ENCODE assay signal across 8 cellular contexts in the genomic region with DNA sequence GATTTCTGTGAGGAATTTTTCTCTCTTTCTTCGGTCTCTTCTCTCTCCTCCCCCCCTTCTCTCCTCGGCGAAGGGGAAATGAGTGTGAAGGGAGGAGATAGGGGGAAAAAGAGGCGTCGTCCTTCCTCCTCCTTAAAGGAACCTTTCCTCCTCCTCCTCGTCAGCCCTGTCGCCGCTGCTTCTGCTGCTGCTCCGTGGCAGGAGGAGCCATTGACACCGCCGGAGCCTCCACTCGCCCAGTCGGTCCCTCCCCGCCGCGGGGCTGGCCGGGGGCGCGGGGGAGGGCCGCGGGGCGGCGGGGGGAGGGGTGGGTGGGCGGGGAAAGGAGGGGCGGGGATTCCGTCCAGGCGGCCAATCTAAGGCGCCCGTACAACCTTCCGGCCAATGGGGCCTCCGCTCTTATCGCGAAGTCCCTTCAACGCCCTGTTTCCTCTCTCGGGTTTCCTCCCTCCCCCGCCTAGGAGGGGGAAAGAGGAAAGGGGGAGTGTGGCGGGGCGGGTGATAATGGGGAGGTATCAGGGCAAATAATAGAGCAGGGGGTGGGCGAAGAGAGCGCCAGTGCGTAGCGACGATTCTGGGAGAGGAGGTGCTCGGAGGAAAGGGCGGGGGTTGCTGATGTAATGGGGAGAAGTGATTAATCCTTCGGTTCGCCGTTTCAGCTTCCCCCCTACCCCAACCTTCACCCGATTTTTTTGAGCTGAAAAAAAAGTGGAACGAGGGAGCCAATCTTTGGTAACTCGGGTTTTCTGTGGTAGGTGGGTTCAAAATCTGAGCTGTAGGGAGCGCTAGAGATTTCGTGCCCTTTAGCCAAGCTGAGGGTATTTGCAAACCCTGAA. TPM values are rescaled to one million over a fixed set of nuclear protein-coding genes. Genes with fewer than 3 reads are reported as not detected.
DNase-seq lines count a peak whose midpoint lies in the region; ATAC-seq, FAIRE-seq and TF ChIP-seq lines count a peak whose summit lies in the region.

Gene FBXO11 (minus strand): TSS at position 238 of the 836 bp plus-strand sequence. CDS start 778 bp downstream, outside the sequence.

- peak; percentile 84 for FAIRE-seq in pancreas (lab: Jason Lieb, UNC)

- peak; percentile 89 for ATAC-seq in HG02763 (IDR thresholded peaks at IDR 0.05; ENCODE audit: unreplicated experiment)
- ATAC-seq in Right ventricle myocardium superior (ENCODE audit: poor library complexity) = peak; percentile 93
- ATAC-seq in pancreas = peak; percentile 88 to 93 (median 89)

- intact Hi-C loops in Right ventricle myocardium superior (cut with DNase I) = loop anchor here (10.0 kb wide), 3 partner anchors 62 to 198 kb away; partner anchors contain the start of gene MSH6
- intact Hi-C loops in pancreas (cut with DNase I) = no loop called here
- intact Hi-C loops in tibial artery (cut with DNase I; ENCODE audit: low total_unique reads) = loop anchor here (5.0 to 10.0 kb wide), 2 partner anchors 124 to 198 kb away; partner anchors contain the start of gene MSH6

- H3K9me3 ChIP-seq in pancreas = no peaks in the 10 kb centered on the region
- H3K9me3 ChIP-seq in tibial artery = no peaks in the 10 kb centered on the region

- H3K36me3 ChIP-seq in pancreas (no peaks in the 10 kb centered on the region), tibial artery (no peaks in the 10 kb centered on the region)

- peak; percentile 66 for TF ChIP-seq CTCF in GM12874 (IDR thresholded peaks at IDR 0.05; ENCODE audit: insufficient read depth, low read depth, low read length)
- peak in 3 of 4 donors; percentile 14 to 45 (median 27) for TF ChIP-seq CTCF in pancreas (IDR thresholded peaks at IDR 0.05)
- peak; percentile 56 to 58 for TF ChIP-seq CTCF in tibial artery (IDR thresholded peaks at IDR 0.05)

- H3K27me3 ChIP-seq in pancreas = no peaks in the 10 kb centered on the region
- H3K27me3 ChIP-seq in tibial artery = no peaks in the 10 kb centered on the region

- peak; percentile 97 to 99 (median 98) for DNase-seq in NCI-H1417 (lab: John Stamatoyannopoulos, UW)
- DNase-seq in SW 1271 (lab: John Stamatoyannopoulos, UW) = peak; percentile 99
- DNase-seq in activated naive CD8-positive, alpha-beta T cell treated with anti-CD3 and anti-CD28 coated beads, Interleukin-2, amount 50 U/mL, for 16 hours (ENCODE audit: low read depth, low spot score) = peak; percentile 96
- DNase-seq in Right ventricle myocardium superior = peak; percentile 96
- peak; percentile 93 to 98 (median 95) for DNase-seq in pancreas
- peak; percentile 98 to 99 for DNase-seq in tibial artery

- peak within 1 kb of the TSS; percentile 92 to 99 (median 96) for H3K27ac ChIP-seq in pancreas
- peak within 1 kb of the TSS; percentile 98 to 100 for H3K27ac ChIP-seq in tibial artery

- WGBS in pancreas, 2 donors = 0 to 2% methylated on average over 35 to 43 of the region's 53 CpGs

- H3K4me3 ChIP-seq in pancreas = peak within 1 kb of the TSS; percentile 64 to 88 (median 78)
- peak within 1 kb of the TSS; percentile 96 to 100 for H3K4me3 ChIP-seq in tibial artery

- peaks cover 0 to 16% (median 14%) of the 10 kb centered on the region in 3 donors for H3K4me1 ChIP-seq in pancreas
- H3K4me1 ChIP-seq in tibial artery = peaks cover 0 to 26% (median 2%) of the 10 kb centered on the region in 4 donors

RNA-seq across cellular contexts. Expression of gene FBXO11, which starts in this region (rescaled TPM):
- 38.2 TPM for total RNA-seq in Right ventricle myocardium superior
- 10 to 100 TPM; 19.6 to 40.1 (median 24.8) TPM for total RNA-seq in pancreas
- 10 to 100 TPM; 15.2 to 27.6 TPM for polyA plus RNA-seq in pancreas

Comparison
In these comparisons a context has a peak if more than half of its experiments do, and no peak if none do; other contexts are left out.
1. Peak in every context shown above with its lines: DNase-seq, ATAC-seq, H3K4me3 ChIP-seq and H3K27ac ChIP-seq.
2. intact Hi-C loops: an anchor here in Right ventricle myocardium superior (10.0 kb wide) and tibial artery (5.0 to 10.0 kb wide); none called in pancreas.